ENCODE assay signal across 8 cellular contexts in genomic region chr12:116818948-116819832, GRCh38.
DNase-seq lines count a peak whose midpoint lies in the region; ATAC-seq and TF ChIP-seq lines count a peak whose summit lies in the region.

No MANE protein-coding gene starts in this region.

- TSS peak; percentile 87 for BruUV-seq in Calu3 (replicated peaks; lab: Mats Ljungman, UMichigan)

- H3K9me3 ChIP-seq in HUES48 (ENCODE audit: control insufficient read depth, insufficient read depth, low read length) (no peaks in the 10 kb centered on the region), NT2/D1 (ENCODE audit: insufficient read depth, low read length) (no peaks in the 10 kb centered on the region), mononuclear cell (ENCODE audit: low read depth, low read length) (no peaks in the 10 kb centered on the region)

- peak overlapping the region; percentile 93 for H3K27ac Mint-ChIP-seq in Calu3 (ENCODE audit: unreplicated experiment)

- DNase-seq in Calu3 (peak; percentile 96), NT2/D1 (ENCODE audit: low read depth, low spot score) (peak; percentile 86), activated T-cell treated with anti-CD3 and anti-CD28 coated beads for 1 hour (ENCODE audit: low read depth) (peak; percentile 89), epidermal melanocyte (ENCODE audit: insufficient read length, low spot score) (peak; percentile 86)
- peak; percentile 81 to 88 for DNase-seq in stimulated activated CD8-positive, alpha-beta memory T cell treated with anti-CD3 and anti-CD28 coated beads, Interleukin-2, amount 100 ng/mL, for 48 hours (ENCODE audit: low read depth in 2 of 2)

- intact Hi-C loops in Calu3 (cut with micrococcal nuclease; ENCODE audit: unreplicated experiment), result loop anchor here (5.0 kb wide), 2 partner anchors 82 to 98 kb away; partner anchors contain the start of genes RNFT2 and SPRING1

- H3K4me3 Mint-ChIP-seq in Calu3 (ENCODE audit: low read depth, unreplicated experiment), result peak overlapping the region; percentile 78

- CTCF ChIA-PET in Calu3 (lab: Charles Lee), result interaction anchor here (1.7 kb wide), 1 partner anchor 137 kb away, joined by 7 read pairs; no protein-coding TSS in a partner anchor

- TF ChIP-seq CTCF in Calu3 (IDR thresholded peaks at IDR 0.05; ENCODE audit: unreplicated experiment), result no peak

- H3K9me3 Mint-ChIP-seq in Calu3 (ENCODE audit: low read depth, unreplicated experiment), result no peaks in the 10 kb centered on the region

- H3K36me3 Mint-ChIP-seq in Calu3 (ENCODE audit: insufficient read depth, unreplicated experiment), result peaks cover 24% of the 10 kb centered on the region

- no peaks in the 10 kb centered on the region for H3K27me3 ChIP-seq in HUES48 (ENCODE audit: control insufficient read depth, insufficient read depth, low read length)
- no peaks in the 10 kb centered on the region for H3K27me3 ChIP-seq in NT2/D1 (ENCODE audit: insufficient read depth, insufficient read length)
- no peaks in the 10 kb centered on the region for H3K27me3 ChIP-seq in mononuclear cell (ENCODE audit: insufficient read depth, low read length)

- peaks cover 8% of the 10 kb centered on the region for H3K4me1 Mint-ChIP-seq in Calu3 (ENCODE audit: low read depth, unreplicated experiment)

- peak overlapping the region; percentile 99 for H3K9ac ChIP-seq in HUES48 (ENCODE audit: low read depth, low read length)
- H3K9ac ChIP-seq in NT2/D1 (ENCODE audit: insufficient read length, low read depth), result peak overlapping the region; percentile 97

- peak overlapping the region; percentile 100 for H3K27ac ChIP-seq in HUES48 (ENCODE audit: low read depth, low read length)

- ATAC-seq in GM21390 (IDR thresholded peaks at IDR 0.05; ENCODE audit: unreplicated experiment), result peak; percentile 79

- no peaks in the 10 kb centered on the region for H3K36me3 ChIP-seq in HUES48 (ENCODE audit: control insufficient read depth, insufficient read depth, low read length)
- H3K36me3 ChIP-seq in NT2/D1 (ENCODE audit: insufficient read depth, insufficient read length, low read length), result no peaks in the 10 kb centered on the region

- H3K27me3 Mint-ChIP-seq in Calu3 (ENCODE audit: unreplicated experiment), result no peaks in the 10 kb centered on the region

- H3K4me3 ChIP-seq in HUES48 (ENCODE audit: low read depth, low read length), result peak overlapping the region; percentile 100
- peak overlapping the region; percentile 90 for H3K4me3 ChIP-seq in NT2/D1 (ENCODE audit: insufficient read length, low read depth)
- H3K4me3 ChIP-seq in mononuclear cell (ENCODE audit: low read length), result peak overlapping the region; percentile 92

- peaks cover 8% of the 10 kb centered on the region for H3K4me1 ChIP-seq in HUES48 (ENCODE audit: control insufficient read depth, insufficient read depth, low read length)
- peaks cover 15% of the 10 kb centered on the region for H3K4me1 ChIP-seq in NT2/D1 (ENCODE audit: insufficient read depth, insufficient read length)
- peaks cover 13% of the 10 kb centered on the region for H3K4me1 ChIP-seq in mononuclear cell (ENCODE audit: insufficient read depth, low read length)

Comparison
In these comparisons a context has a peak if more than half of its experiments do, and no peak if none do; other contexts are left out.
1. Peak in every context shown above with its lines: DNase-seq, ATAC-seq, H3K4me3 ChIP-seq and H3K27ac ChIP-seq.